17 cellular contexts compared by ENCODE assay signal in genomic region chr15:71385026-71385425, GRCh38.
DNase-seq lines count a peak whose midpoint lies in the region; ATAC-seq and TF ChIP-seq lines count a peak whose summit lies in the region.
"Had no signal": no experiment of that assay in that cellular context is flagged by ENCODE, and none has a peak within 500 bp of the region (broad histone marks: within the 10 kb centered on the region; RNA-seq: fewer than 3 reads in every experiment).

No MANE protein-coding gene starts in this region.

- H3K79me2 ChIP-seq in mammary epithelial cell (ENCODE audit: insufficient read depth, low read length): peaks cover 3% of the 10 kb centered on the region

- H3K36me3 Mint-ChIP-seq in MCF 10A (ENCODE audit: insufficient read depth, unreplicated experiment) (no peaks in the 10 kb centered on the region), immature natural killer cell (no peaks in the 10 kb centered on the region)
- H3K36me3 Mint-ChIP-seq: CD4-positive, alpha-beta memory T cell; memory B cell had no signal

- H3K4me1 ChIP-seq in mammary epithelial cell (ENCODE audit: insufficient read depth, low read length): no peaks in the 10 kb centered on the region
- peaks cover 15% of the 10 kb centered on the region for H3K4me1 ChIP-seq in body of pancreas
- peaks cover 9 to 13% of the 10 kb centered on the region in 2 donors for H3K4me1 ChIP-seq in uterus

- dilution Hi-C loops in mammary epithelial cell (cut with HindIII; ENCODE audit: low sequenced_read_pairs): no loop called here

- H4K20me1 ChIP-seq in mammary epithelial cell (ENCODE audit: insufficient read depth, low read length): no peaks in the 10 kb centered on the region

- H3K27me3 ChIP-seq in mammary epithelial cell (ENCODE audit: insufficient read depth, low read length) (no peaks in the 10 kb centered on the region), body of pancreas (no peaks in the 10 kb centered on the region), uterus (no peaks in the 10 kb centered on the region)
- H3K27me3 ChIP-seq: Peyer's patch had no signal

- peak; percentile 24 for ATAC-seq in body of pancreas
- ATAC-seq in activated CD4-positive, CD25-positive, alpha-beta regulatory T cell treated with anti-CD3 and anti-CD28 coated beads, Interleukin-2, amount 50 U/mL, for 24 hours: no peak
- no peak for ATAC-seq in HG03025 (IDR thresholded peaks at IDR 0.05; ENCODE audit: low FRiP score, unreplicated experiment)
- ATAC-seq: stimulated activated naive CD8-positive, alpha-beta T cell treated with anti-CD3 and anti-CD28 coated beads, Interleukin-15, amount 100 ng/mL, for 72 hours had no signal

- H3K4me3 ChIP-seq in mammary epithelial cell (replicated peaks in 1 of 3; ENCODE audit: insufficient read depth in 1 of 3, low read depth in 2 of 3, low read length in 3 of 3) (no peak overlapping the region), body of pancreas (no peak overlapping the region), uterus (no peak overlapping the region)
- H3K4me3 ChIP-seq: Peyer's patch had no signal

- H3K27me3 Mint-ChIP-seq in MCF 10A (ENCODE audit: insufficient read depth, unreplicated experiment): no peaks in the 10 kb centered on the region
- peaks cover 1 to 11% (median 8%) of the 10 kb centered on the region in 3 donors for H3K27me3 Mint-ChIP-seq in immature natural killer cell (ENCODE audit: low read depth in 3 of 3)

- no peak overlapping the region for H2AFZ ChIP-seq in mammary epithelial cell (ENCODE audit: low read depth, low read length)

- H3K9me3 Mint-ChIP-seq in MCF 10A (ENCODE audit: unreplicated experiment) (no peaks in the 10 kb centered on the region), immature natural killer cell (peaks cover 0 to 6% (median 0%) of the 10 kb centered on the region in 6 donors)

- CTCF ChIA-PET in MCF 10A (lab: Yijun Ruan, JAX): no interaction called here
- CTCF ChIA-PET in mammary epithelial cell (lab: Charles Lee; ENCODE audit: low non-redundant PET): no interaction called here

- BruUV-seq in MCF 10A (replicated peaks; lab: Mats Ljungman, UMichigan) (no TSS peak), mammary epithelial cell (replicated peaks; lab: Mats Ljungman, UMichigan) (no TSS peak)

- in situ Hi-C loops in mammary epithelial cell (cut with MboI; ENCODE audit: low sequenced_read_pairs in 2 of 2): no loop called here

- H3K27ac ChIP-seq in mammary epithelial cell (ENCODE audit: insufficient read depth, low read depth, low read length): no peak overlapping the region
- H3K27ac ChIP-seq in body of pancreas: peak overlapping the region in 2 of 4 donors; percentile 32 to 51
- peak overlapping the region; percentile 67 to 76 for H3K27ac ChIP-seq in uterus

- 64% methylated on average over 4 of the region's 4 CpGs for WGBS in mammary epithelial cell (ENCODE audit: low coverage, missing lambda C conversion rate)
- WGBS in body of pancreas, 2 donors: 27 to 32% methylated on average over 4 of the region's 4 CpGs

- peak; percentile 9 for DNase-seq in MCF 10A (ENCODE audit: unreplicated experiment)
- no peak for DNase-seq in mammary epithelial cell
- no peak for DNase-seq in body of pancreas
- peak; percentile 87 to 91 for DNase-seq in lung microvascular endothelial cell (ENCODE audit: low read depth in 2 of 2)
- no peak for DNase-seq in uterus
- DNase-seq in immature natural killer cell: no peak
- DNase-seq: activated B cell treated with CpG ODN at 0.5 μM for 24 hours; activated effector memory CD4-positive, alpha-beta T cell treated with Interleukin-2 at 50 U/mL for 16 hours; CD4-positive, alpha-beta memory T cell; effector memory CD4-positive, alpha-beta T cell; NCI-H69; occipital lobe; stimulated activated naive CD8-positive, alpha-beta T cell treated with anti-CD3 and anti-CD28 coated beads, Interleukin-15, amount 100 ng/mL, for 72 hours had no signal

- TF ChIP-seq POLR2A in body of pancreas (IDR thresholded peaks at IDR 0.05) (no peak), uterus (IDR thresholded peaks at IDR 0.05) (no peak)

- H3K4me2 ChIP-seq in mammary epithelial cell (ENCODE audit: insufficient read depth, low read depth, low read length): no peak overlapping the region

- TF ChIP-seq CTCF in MCF 10A (IDR thresholded peaks at IDR 0.05; ENCODE audit: unreplicated experiment): no peak
- TF ChIP-seq CTCF in mammary epithelial cell (conservative IDR thresholded peaks at IDR 0.05 in 1 of 2, IDR thresholded peaks at IDR 0.05 in 1 of 2; ENCODE audit: extremely low read depth in 1 of 2, insufficient read depth in 1 of 2, low read depth in 1 of 2, low read length in 2 of 2): no peak
- no peak for TF ChIP-seq CTCF in body of pancreas (IDR thresholded peaks at IDR 0.05)
- TF ChIP-seq CTCF in uterus (IDR thresholded peaks at IDR 0.05): no peak

- no peak overlapping the region for H3K4me3 Mint-ChIP-seq in MCF 10A (ENCODE audit: unreplicated experiment)
- no peak overlapping the region for H3K4me3 Mint-ChIP-seq in immature natural killer cell
- H3K4me3 Mint-ChIP-seq: activated B cell treated with CpG ODN at 0.5 μM for 24 hours; CD4-positive, alpha-beta memory T cell; memory B cell; stimulated activated naive CD8-positive, alpha-beta T cell treated with anti-CD3 and anti-CD28 coated beads, Interleukin-15, amount 100 ng/mL, for 72 hours had no signal

- H3K4me1 Mint-ChIP-seq in MCF 10A (ENCODE audit: insufficient read depth, unreplicated experiment): no peaks in the 10 kb centered on the region
- peaks cover 6% of the 10 kb centered on the region in 2 donors for H3K4me1 Mint-ChIP-seq in immature natural killer cell
- H3K4me1 Mint-ChIP-seq: activated B cell treated with CpG ODN at 0.5 μM for 24 hours; memory B cell; stimulated activated naive CD8-positive, alpha-beta T cell treated with anti-CD3 and anti-CD28 coated beads, Interleukin-15, amount 100 ng/mL, for 72 hours had no signal

- H3K36me3 ChIP-seq in mammary epithelial cell (ENCODE audit: insufficient read depth, low read length) (no peaks in the 10 kb centered on the region), body of pancreas (replicated peaks in 1 of 2; ENCODE audit: insufficient read depth in 1 of 2, low read depth in 2 of 2) (no peaks in the 10 kb centered on the region), uterus (no peaks in the 10 kb centered on the region)
- H3K36me3 ChIP-seq: Peyer's patch had no signal

- intact Hi-C loops in MCF 10A (cut with micrococcal nuclease): no loop called here
- intact Hi-C loops in mammary epithelial cell (cut with micrococcal nuclease): loop anchor here (5.0 kb wide), 1 partner anchor 57 kb away; no protein-coding TSS in a partner anchor
- intact Hi-C loops in body of pancreas (cut with DNase I): loop anchor here (10.0 kb wide), 1 partner anchor 60 kb away; no protein-coding TSS in a partner anchor
- intact Hi-C loops in uterus (cut with DNase I; ENCODE audit: low total_unique reads): loop anchor here (10.0 kb wide), 1 partner anchor 60 kb away; no protein-coding TSS in a partner anchor

- POLR2A ChIA-PET in MCF 10A (lab: Yijun Ruan, JAX): no interaction called here

- H3K27ac Mint-ChIP-seq in MCF 10A (ENCODE audit: low read depth, unreplicated experiment) (no peak overlapping the region), immature natural killer cell (no peak overlapping the region)
- H3K27ac Mint-ChIP-seq: activated B cell treated with CpG ODN at 0.5 μM for 24 hours; memory B cell; stimulated activated naive CD8-positive, alpha-beta T cell treated with anti-CD3 and anti-CD28 coated beads, Interleukin-15, amount 100 ng/mL, for 72 hours had no signal

- H3K9ac ChIP-seq in mammary epithelial cell (ENCODE audit: insufficient read depth, low read length): no peak overlapping the region

- H3K9me3 ChIP-seq in mammary epithelial cell (replicated peaks; ENCODE audit: insufficient read depth, low read length): no peaks in the 10 kb centered on the region
- no peaks in the 10 kb centered on the region for H3K9me3 ChIP-seq in body of pancreas
- H3K9me3 ChIP-seq in uterus: no peaks in the 10 kb centered on the region
- H3K9me3 ChIP-seq: Peyer's patch had no signal

Comparison
In these comparisons a context has a peak if more than half of its experiments do, and no peak if none do; other contexts are left out.
1. DNase-seq: peak in MCF 10A (single experiment) and lung microvascular endothelial cell (2 of 2); none in mammary epithelial cell (single experiment), body of pancreas (0 of 4), uterus (0 of 2) and immature natural killer cell (0 of 3).